1 cellular context compared by ENCODE assay signal in the genomic region with DNA sequence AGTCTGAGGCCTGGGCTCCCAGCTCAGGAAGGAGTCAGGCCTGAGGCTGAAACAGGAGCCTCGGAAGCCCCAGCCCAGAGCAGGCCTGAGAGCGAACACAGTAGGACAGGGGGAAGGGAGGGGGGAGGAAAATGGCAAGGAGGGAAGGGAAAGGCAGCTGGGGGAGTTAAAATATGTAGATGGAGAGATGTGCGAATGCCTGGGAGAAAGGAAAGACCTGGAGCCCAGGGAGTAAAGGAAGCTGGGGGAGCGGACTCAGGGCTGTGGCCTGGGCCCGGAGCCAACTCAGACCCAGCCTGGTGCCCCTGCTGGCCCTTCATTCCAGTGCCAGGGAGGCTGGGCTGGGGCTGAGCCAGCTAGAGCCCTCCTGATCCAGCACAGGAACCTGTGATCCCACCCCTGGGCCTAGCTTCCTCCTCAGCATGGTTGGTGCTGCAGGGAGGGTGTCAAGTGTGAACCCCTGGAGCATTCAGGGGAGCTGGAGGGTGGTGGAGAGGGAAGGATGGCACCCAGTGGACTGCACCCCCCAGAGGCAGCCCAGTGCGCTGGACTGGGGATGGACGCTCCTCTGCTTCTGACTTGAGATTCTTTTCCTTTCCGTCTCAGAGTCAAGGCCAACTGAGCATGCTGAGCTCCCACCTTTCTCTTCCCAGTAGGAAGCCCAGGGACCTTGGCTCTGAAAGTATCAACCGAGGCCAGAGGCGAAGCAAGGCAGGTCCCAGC.
A peak's percentile ranks its signal among the peaks of the same experiment; 100 is the strongest.
TF ChIP-seq lines count a peak whose summit lies in the region.

No MANE protein-coding gene starts in this region.

TF ChIP-seq in H1, 55 proteins besides CTCF, POLR2A, EP300 and RAD21 (continued from another document):
- no peak for TF ChIP-seq HDAC6 (IDR thresholded peaks at IDR 0.05; ENCODE audit: low read depth, low read length)
- no peak; the same call in 1 of the 2 replicates for TF ChIP-seq TBP (IDR thresholded peaks at IDR 0.05; ENCODE audit: low read depth, low read length)
- peak; percentile 79; the same call in 1 of the 2 replicates for TF ChIP-seq YY1 (IDR thresholded peaks at IDR 0.05; ENCODE audit: low read depth, low read length)
- TF ChIP-seq, protein P1, sequence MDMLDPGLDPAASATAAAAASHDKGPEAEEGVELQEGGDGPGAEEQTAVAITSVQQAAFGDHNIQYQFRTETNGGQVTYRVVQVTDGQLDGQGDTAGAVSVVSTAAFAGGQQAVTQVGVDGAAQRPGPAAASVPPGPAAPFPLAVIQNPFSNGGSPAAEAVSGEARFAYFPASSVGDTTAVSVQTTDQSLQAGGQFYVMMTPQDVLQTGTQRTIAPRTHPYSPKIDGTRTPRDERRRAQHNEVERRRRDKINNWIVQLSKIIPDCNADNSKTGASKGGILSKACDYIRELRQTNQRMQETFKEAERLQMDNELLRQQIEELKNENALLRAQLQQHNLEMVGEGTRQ (IDR thresholded peaks at IDR 0.05; ENCODE audit: low read length): no peak
- TF ChIP-seq SP4 (IDR thresholded peaks at IDR 0.05; ENCODE audit: low read length): peak; percentile 68; the same call in 1 of the 2 replicates
- TF ChIP-seq CTBP2 (IDR thresholded peaks at IDR 0.05; ENCODE audit: borderline replicate concordance, insufficient read depth, insufficient read length, low read length): peak; percentile 86
- TF ChIP-seq CEBPB (IDR thresholded peaks at IDR 0.05; ENCODE audit: low read depth, low read length): no peak
- peak; percentile 92 for TF ChIP-seq EGR1 (IDR thresholded peaks at IDR 0.05; ENCODE audit: borderline replicate concordance, low read depth, low read length)
- TF ChIP-seq TAF1 (IDR thresholded peaks at IDR 0.05; ENCODE audit: low read depth, low read length): no peak
- peak; percentile 58; the same call in 1 of the 2 replicates for TF ChIP-seq RFX5 (IDR thresholded peaks at IDR 0.05; ENCODE audit: borderline replicate concordance, low read depth, low read length)
- TF ChIP-seq JUND (IDR thresholded peaks at IDR 0.05; ENCODE audit: low read length): no peak
- TF ChIP-seq SAP30 (IDR thresholded peaks at IDR 0.05; ENCODE audit: insufficient read depth, insufficient replicate concordance, low read length): no peak
- no peak for TF ChIP-seq SUZ12 (IDR thresholded peaks at IDR 0.05; ENCODE audit: low read length)
- peak; percentile 43; the same call in 1 of the 2 replicates for TF ChIP-seq POU5F1 (IDR thresholded peaks at IDR 0.05; ENCODE audit: low read depth, low read length)
- peak; percentile 99 for TF ChIP-seq SP1 (IDR thresholded peaks at IDR 0.05; ENCODE audit: low read depth, low read length)
- TF ChIP-seq CREB1 (IDR thresholded peaks at IDR 0.05): no peak
- TF ChIP-seq SIN3A (conservative IDR thresholded peaks at IDR 0.05 in 1 of 2, IDR thresholded peaks at IDR 0.05 in 1 of 2; ENCODE audit: low read depth in 1 of 2, low read length in 2 of 2): peak; percentile 57 to 79; a peak in 2 of 4 replicates
- TF ChIP-seq HDAC2 (IDR thresholded peaks at IDR 0.05; ENCODE audit: borderline replicate concordance in 1 of 2, low read depth in 2 of 2, low read length in 2 of 2): 0 out of 4 replicates have a peak, but pooled peaks of 1 of the 2 experiments have one; percentile 26
- TF ChIP-seq RXRA (IDR thresholded peaks at IDR 0.05; ENCODE audit: insufficient read depth, low read depth, low read length): 0 out of 2 replicates have a peak, but pooled peaks have one; percentile 4
- no peak for TF ChIP-seq SIX5 (IDR thresholded peaks at IDR 0.05; ENCODE audit: low read depth, low read length)
- TF ChIP-seq, protein P2, sequence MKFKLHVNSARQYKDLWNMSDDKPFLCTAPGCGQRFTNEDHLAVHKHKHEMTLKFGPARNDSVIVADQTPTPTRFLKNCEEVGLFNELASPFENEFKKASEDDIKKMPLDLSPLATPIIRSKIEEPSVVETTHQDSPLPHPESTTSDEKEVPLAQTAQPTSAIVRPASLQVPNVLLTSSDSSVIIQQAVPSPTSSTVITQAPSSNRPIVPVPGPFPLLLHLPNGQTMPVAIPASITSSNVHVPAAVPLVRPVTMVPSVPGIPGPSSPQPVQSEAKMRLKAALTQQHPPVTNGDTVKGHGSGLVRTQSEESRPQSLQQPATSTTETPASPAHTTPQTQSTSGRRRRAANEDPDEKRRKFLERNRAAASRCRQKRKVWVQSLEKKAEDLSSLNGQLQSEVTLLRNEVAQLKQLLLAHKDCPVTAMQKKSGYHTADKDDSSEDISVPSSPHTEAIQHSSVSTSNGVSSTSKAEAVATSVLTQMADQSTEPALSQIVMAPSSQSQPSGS (IDR thresholded peaks at IDR 0.05; ENCODE audit: low read length): 0 out of 2 replicates have a peak, but pooled peaks have one; percentile 24
- TF ChIP-seq, protein P3, sequence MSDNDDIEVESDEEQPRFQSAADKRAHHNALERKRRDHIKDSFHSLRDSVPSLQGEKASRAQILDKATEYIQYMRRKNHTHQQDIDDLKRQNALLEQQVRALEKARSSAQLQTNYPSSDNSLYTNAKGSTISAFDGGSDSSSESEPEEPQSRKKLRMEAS (IDR thresholded peaks at IDR 0.05): 0 out of 2 replicates have a peak, but pooled peaks have one; percentile 14
- TF ChIP-seq MAFK (IDR thresholded peaks at IDR 0.05; ENCODE audit: low read depth, low read length): no peak
- no peak for TF ChIP-seq KDM4A (IDR thresholded peaks at IDR 0.05; ENCODE audit: low read depth, low read length, severe bottlenecking)
- TF ChIP-seq JUN (IDR thresholded peaks at IDR 0.05; ENCODE audit: low read depth, low read length): no peak
- TF ChIP-seq CBX8 (IDR thresholded peaks at IDR 0.05; ENCODE audit: borderline replicate concordance, low read depth, low read length): no peak
- TF ChIP-seq CHD1 (IDR thresholded peaks at IDR 0.05; ENCODE audit: low read depth, low read length): no peak
- no peak for TF ChIP-seq BCL11A (IDR thresholded peaks at IDR 0.05; ENCODE audit: low read depth in 2 of 2, low read length in 2 of 2)
- no peak for TF ChIP-seq NRF1 (IDR thresholded peaks at IDR 0.05; ENCODE audit: low read depth, low read length)
- no peak for TF ChIP-seq BACH1 (IDR thresholded peaks at IDR 0.05; ENCODE audit: low read length)
- TF ChIP-seq RBBP5 (IDR thresholded peaks at IDR 0.05; ENCODE audit: borderline replicate concordance, low read depth, low read length): 0 out of 2 replicates have a peak, but pooled peaks have one; percentile 34
- no peak for TF ChIP-seq KDM1A (IDR thresholded peaks at IDR 0.05; ENCODE audit: borderline replicate concordance, low read length)
- TF ChIP-seq ZNF274 (IDR thresholded peaks at IDR 0.05; ENCODE audit: borderline replicate concordance, extremely low read depth, low read length): no peak
- no peak for TF ChIP-seq NANOG (IDR thresholded peaks at IDR 0.05; ENCODE audit: insufficient read depth, low read depth, low read length, poor library complexity, severe bottlenecking)
- peak; percentile 89 for TF ChIP-seq TCF12 (IDR thresholded peaks at IDR 0.05; ENCODE audit: low read depth, low read length)
- no peak for TF ChIP-seq GTF2F1 (IDR thresholded peaks at IDR 0.05; ENCODE audit: borderline replicate concordance, low read depth, low read length)
- TF ChIP-seq, protein P4, sequence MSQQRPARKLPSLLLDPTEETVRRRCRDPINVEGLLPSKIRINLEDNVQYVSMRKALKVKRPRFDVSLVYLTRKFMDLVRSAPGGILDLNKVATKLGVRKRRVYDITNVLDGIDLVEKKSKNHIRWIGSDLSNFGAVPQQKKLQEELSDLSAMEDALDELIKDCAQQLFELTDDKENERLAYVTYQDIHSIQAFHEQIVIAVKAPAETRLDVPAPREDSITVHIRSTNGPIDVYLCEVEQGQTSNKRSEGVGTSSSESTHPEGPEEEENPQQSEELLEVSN (IDR thresholded peaks at IDR 0.05): peak; percentile 50; the same call in 1 of the 2 replicates
- TF ChIP-seq CHD2 (IDR thresholded peaks at IDR 0.05; ENCODE audit: low read length): 0 out of 2 replicates have a peak, but pooled peaks have one; percentile 18
- no peak for TF ChIP-seq RNF2 (IDR thresholded peaks at IDR 0.05; ENCODE audit: borderline replicate concordance, low read depth, low read length, missing control alignments, poor library complexity, severe bottlenecking)
- no peak for TF ChIP-seq CBX5 (IDR thresholded peaks at IDR 0.05; ENCODE audit: low read depth, low read length)
- peak; percentile 42; the same call in 1 of the 2 replicates for TF ChIP-seq TEAD4 (IDR thresholded peaks at IDR 0.05; ENCODE audit: low read depth, low read length)
- TF ChIP-seq ASH2L (IDR thresholded peaks at IDR 0.05; ENCODE audit: low read length): peak; percentile 40
- peak; percentile 76; the same call in 1 of the 2 replicates for TF ChIP-seq GABPA (IDR thresholded peaks at IDR 0.05; ENCODE audit: borderline replicate concordance, insufficient read depth, low read length)
- no peak for TF ChIP-seq SP2 (IDR thresholded peaks at IDR 0.05; ENCODE audit: low read length)
- no peak for TF ChIP-seq TAF7 (optimal IDR thresholded peaks at IDR 0.05; ENCODE audit: borderline replicate concordance, low read depth, low read length)
